ENCODE assay signal across 7 cellular contexts in the genomic region with DNA sequence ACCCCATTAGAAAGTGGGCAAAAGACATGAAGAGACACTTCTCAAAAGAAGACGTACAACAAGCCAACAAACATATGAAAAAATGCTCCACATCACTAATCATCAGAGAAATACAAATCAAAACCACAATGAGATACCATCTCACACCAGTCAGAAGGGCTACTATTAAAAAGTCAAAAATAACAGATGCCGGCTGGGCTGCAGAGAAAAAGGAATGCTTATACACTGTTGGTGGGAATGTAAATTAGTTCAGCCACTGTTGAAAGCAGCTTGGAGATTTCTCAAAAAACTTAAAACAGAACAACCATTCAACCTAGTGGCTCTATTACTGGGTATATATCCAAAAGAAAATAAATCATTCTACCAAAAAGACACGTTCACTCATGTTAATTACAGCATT.
A peak's percentile ranks its signal among the peaks of the same experiment; 100 is the strongest.
DNase-seq lines count a peak whose midpoint lies in the region; FAIRE-seq and TF ChIP-seq lines count a peak whose summit lies in the region.
"Not testable (repeated sequence)": the region's sequence is repeated elsewhere in the genome, so short reads cannot be mapped to it uniquely, and the experiment has no call there.

No MANE protein-coding gene starts in this region.

- not testable (repeated sequence) for H3K27me3 ChIP-seq in astrocyte (ENCODE audit: insufficient read depth, low read length); esophagus muscularis mucosa

- H3K4me1 Mint-ChIP-seq in astrocyte (ENCODE audit: low read depth, unreplicated experiment), result peaks cover 20% of the 10 kb centered on the region
- H3K4me1 Mint-ChIP-seq in osteocyte (ENCODE audit: unreplicated experiment), result peaks cover 40% of the 10 kb centered on the region

- DNase-seq in DMS 273 treated with DMSO at 0.1 percent for 48 hours (lab: John Stamatoyannopoulos, UW) (peak; percentile 17), GM04504 (ENCODE audit: low read depth) (peak; percentile 48), LHCN-M2 (ENCODE audit: low read depth) (peak; percentile 44), astrocyte (ENCODE audit: low read depth) (peak; percentile 37), esophagus muscularis mucosa (ENCODE audit: extremely low spot score) (peak; percentile 12), myocyte (ENCODE audit: low read depth) (peak; percentile 40)
- DNase-seq in osteocyte (ENCODE audit: extremely low spot score, unreplicated experiment), result not testable (repeated sequence)

- not testable (repeated sequence) for H3K79me2 ChIP-seq in astrocyte (ENCODE audit: insufficient read depth, low read length)

- H3K27ac Mint-ChIP-seq in astrocyte (ENCODE audit: unreplicated experiment), result not testable (repeated sequence)
- peak overlapping the region; percentile 69 for H3K27ac Mint-ChIP-seq in osteocyte (ENCODE audit: unreplicated experiment)

- intact Hi-C loops in esophagus muscularis mucosa (cut with DNase I), result not testable (repeated sequence)

- not testable (repeated sequence) for H4K20me1 ChIP-seq in astrocyte (ENCODE audit: insufficient read depth, low read length)

- H2AFZ ChIP-seq in astrocyte (ENCODE audit: low read depth, low read length), result not testable (repeated sequence)

- not testable (repeated sequence) for H3K27me3 Mint-ChIP-seq in astrocyte (ENCODE audit: low read depth, unreplicated experiment); osteocyte (ENCODE audit: unreplicated experiment)

- TF ChIP-seq POLR2A in esophagus muscularis mucosa (IDR thresholded peaks at IDR 0.05; ENCODE audit: low read depth), result not testable (repeated sequence)

- not testable (repeated sequence) for H3K27ac ChIP-seq in astrocyte (ENCODE audit: low read depth, low read length); esophagus muscularis mucosa (replicated peaks in 1 of 4)

- FAIRE-seq in astrocyte (lab: Jason Lieb, UNC), result not testable (repeated sequence)

- not testable (repeated sequence) for TF ChIP-seq EP300 in esophagus muscularis mucosa (IDR thresholded peaks at IDR 0.05)

- not testable (repeated sequence) for H3K36me3 Mint-ChIP-seq in astrocyte (ENCODE audit: low read depth, unreplicated experiment); osteocyte (ENCODE audit: unreplicated experiment)

- not testable (repeated sequence) for H3K9me3 ChIP-seq in astrocyte (ENCODE audit: insufficient read depth, low read depth, low read length); esophagus muscularis mucosa

- not testable (repeated sequence) for H3K4me2 ChIP-seq in astrocyte (ENCODE audit: low read length)

- H3K4me3 ChIP-seq in astrocyte (ENCODE audit: insufficient read depth, low read depth, low read length); esophagus muscularis mucosa: not testable (repeated sequence)

- H3K9ac ChIP-seq in astrocyte (ENCODE audit: low read length), result not testable (repeated sequence)

- WGBS in esophagus muscularis mucosa, result 43% methylated on average over 3 of the region's 3 CpGs

- H3K4me1 ChIP-seq in astrocyte (ENCODE audit: insufficient read depth, low read length); esophagus muscularis mucosa: not testable (repeated sequence)

- not testable (repeated sequence) for H3K4me3 Mint-ChIP-seq in astrocyte (ENCODE audit: unreplicated experiment); osteocyte (ENCODE audit: unreplicated experiment)

- not testable (repeated sequence) for H3K9me3 Mint-ChIP-seq in astrocyte (ENCODE audit: unreplicated experiment); osteocyte (ENCODE audit: unreplicated experiment)

- not testable (repeated sequence) for TF ChIP-seq CTCF in astrocyte (IDR thresholded peaks at IDR 0.05; ENCODE audit: insufficient read depth, low read depth, low read length); esophagus muscularis mucosa (IDR thresholded peaks at IDR 0.05); osteocyte (IDR thresholded peaks at IDR 0.05)

- H3K36me3 ChIP-seq in astrocyte (ENCODE audit: insufficient read depth, low read length); esophagus muscularis mucosa: not testable (repeated sequence)
